In genomic region chr19:48874309-48875135, GRCh38 we compare ENCODE assay signal across 1 cellular context.
A peak's percentile ranks its signal among the peaks of the same experiment; 100 is the strongest.
TF ChIP-seq lines count a peak whose summit lies in the region.

No MANE protein-coding gene starts in this region.

TF ChIP-seq in K562, 482 proteins besides CTCF, POLR2A, EP300 and RAD21 (continued from another document and continues in another):
- TF ChIP-seq, protein P1, sequence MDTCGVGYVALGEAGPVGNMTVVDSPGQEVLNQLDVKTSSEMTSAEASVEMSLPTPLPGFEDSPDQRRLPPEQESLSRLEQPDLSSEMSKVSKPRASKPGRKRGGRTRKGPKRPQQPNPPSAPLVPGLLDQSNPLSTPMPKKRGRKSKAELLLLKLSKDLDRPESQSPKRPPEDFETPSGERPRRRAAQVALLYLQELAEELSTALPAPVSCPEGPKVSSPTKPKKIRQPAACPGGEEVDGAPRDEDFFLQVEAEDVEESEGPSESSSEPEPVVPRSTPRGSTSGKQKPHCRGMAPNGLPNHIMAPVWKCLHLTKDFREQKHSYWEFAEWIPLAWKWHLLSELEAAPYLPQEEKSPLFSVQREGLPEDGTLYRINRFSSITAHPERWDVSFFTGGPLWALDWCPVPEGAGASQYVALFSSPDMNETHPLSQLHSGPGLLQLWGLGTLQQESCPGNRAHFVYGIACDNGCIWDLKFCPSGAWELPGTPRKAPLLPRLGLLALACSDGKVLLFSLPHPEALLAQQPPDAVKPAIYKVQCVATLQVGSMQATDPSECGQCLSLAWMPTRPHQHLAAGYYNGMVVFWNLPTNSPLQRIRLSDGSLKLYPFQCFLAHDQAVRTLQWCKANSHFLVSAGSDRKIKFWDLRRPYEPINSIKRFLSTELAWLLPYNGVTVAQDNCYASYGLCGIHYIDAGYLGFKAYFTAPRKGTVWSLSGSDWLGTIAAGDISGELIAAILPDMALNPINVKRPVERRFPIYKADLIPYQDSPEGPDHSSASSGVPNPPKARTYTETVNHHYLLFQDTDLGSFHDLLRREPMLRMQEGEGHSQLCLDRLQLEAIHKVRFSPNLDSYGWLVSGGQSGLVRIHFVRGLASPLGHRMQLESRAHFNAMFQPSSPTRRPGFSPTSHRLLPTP (IDR thresholded peaks at IDR 0.05; ENCODE audit: borderline replicate concordance, extremely low read depth, insufficient read length) = no peak
- no peak for TF ChIP-seq HDAC1 (IDR thresholded peaks at IDR 0.05)
- TF ChIP-seq TEAD1 (CRISPR knock-in tag; IDR thresholded peaks at IDR 0.05) = 0 out of 4 replicates have a peak, but pooled peaks of 1 of the 2 experiments have one; percentile 24
- TF ChIP-seq ZNF830 (CRISPR knock-in tag; IDR thresholded peaks at IDR 0.05) = no peak
- no peak for TF ChIP-seq PCBP2 (IDR thresholded peaks at IDR 0.05; ENCODE audit: low read depth, low read length, poor library complexity, severe bottlenecking)
- no peak for TF ChIP-seq PRPF4 (IDR thresholded peaks at IDR 0.05; ENCODE audit: insufficient read depth, low read depth, low read length, poor library complexity, severe bottlenecking)
- no peak; the same call in 1 of the 2 replicates for TF ChIP-seq TCF3 (CRISPR knock-in tag; IDR thresholded peaks at IDR 0.05)
- TF ChIP-seq ILK (tag; IDR thresholded peaks at IDR 0.05; ENCODE audit: borderline replicate concordance, low read depth) = no peak
- no peak for TF ChIP-seq CHD2 (IDR thresholded peaks at IDR 0.05; ENCODE audit: low read depth, low read length)
- TF ChIP-seq, protein P2, sequence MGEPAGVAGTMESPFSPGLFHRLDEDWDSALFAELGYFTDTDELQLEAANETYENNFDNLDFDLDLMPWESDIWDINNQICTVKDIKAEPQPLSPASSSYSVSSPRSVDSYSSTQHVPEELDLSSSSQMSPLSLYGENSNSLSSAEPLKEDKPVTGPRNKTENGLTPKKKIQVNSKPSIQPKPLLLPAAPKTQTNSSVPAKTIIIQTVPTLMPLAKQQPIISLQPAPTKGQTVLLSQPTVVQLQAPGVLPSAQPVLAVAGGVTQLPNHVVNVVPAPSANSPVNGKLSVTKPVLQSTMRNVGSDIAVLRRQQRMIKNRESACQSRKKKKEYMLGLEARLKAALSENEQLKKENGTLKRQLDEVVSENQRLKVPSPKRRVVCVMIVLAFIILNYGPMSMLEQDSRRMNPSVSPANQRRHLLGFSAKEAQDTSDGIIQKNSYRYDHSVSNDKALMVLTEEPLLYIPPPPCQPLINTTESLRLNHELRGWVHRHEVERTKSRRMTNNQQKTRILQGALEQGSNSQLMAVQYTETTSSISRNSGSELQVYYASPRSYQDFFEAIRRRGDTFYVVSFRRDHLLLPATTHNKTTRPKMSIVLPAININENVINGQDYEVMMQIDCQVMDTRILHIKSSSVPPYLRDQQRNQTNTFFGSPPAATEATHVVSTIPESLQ (CRISPR knock-in tag; IDR thresholded peaks at IDR 0.05) = peak; percentile 51; the same call in 1 of the 2 replicates
- TF ChIP-seq ZNF324 (CRISPR knock-in tag; IDR thresholded peaks at IDR 0.05) = no peak
- no peak for TF ChIP-seq SREBF1 (IDR thresholded peaks at IDR 0.05; ENCODE audit: borderline replicate concordance, low read depth, low read length)
- TF ChIP-seq, protein P3, sequence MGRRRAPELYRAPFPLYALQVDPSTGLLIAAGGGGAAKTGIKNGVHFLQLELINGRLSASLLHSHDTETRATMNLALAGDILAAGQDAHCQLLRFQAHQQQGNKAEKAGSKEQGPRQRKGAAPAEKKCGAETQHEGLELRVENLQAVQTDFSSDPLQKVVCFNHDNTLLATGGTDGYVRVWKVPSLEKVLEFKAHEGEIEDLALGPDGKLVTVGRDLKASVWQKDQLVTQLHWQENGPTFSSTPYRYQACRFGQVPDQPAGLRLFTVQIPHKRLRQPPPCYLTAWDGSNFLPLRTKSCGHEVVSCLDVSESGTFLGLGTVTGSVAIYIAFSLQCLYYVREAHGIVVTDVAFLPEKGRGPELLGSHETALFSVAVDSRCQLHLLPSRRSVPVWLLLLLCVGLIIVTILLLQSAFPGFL (CRISPR knock-in tag; IDR thresholded peaks at IDR 0.05) = no peak
- no peak for TF ChIP-seq SP1 (CRISPR knock-in tag; IDR thresholded peaks at IDR 0.05)
- TF ChIP-seq FOXJ2 (tag; IDR thresholded peaks at IDR 0.05) = no peak
- no peak for TF ChIP-seq NR2C1 (IDR thresholded peaks at IDR 0.05)
- no peak for TF ChIP-seq NR2C1 (tag; IDR thresholded peaks at IDR 0.05)
- TF ChIP-seq XRCC3 (IDR thresholded peaks at IDR 0.05) = no peak
- peak; percentile 68 for TF ChIP-seq RBFOX2 (IDR thresholded peaks at IDR 0.05; ENCODE audit: low read depth, low read length)
- TF ChIP-seq RFX1 (IDR thresholded peaks at IDR 0.05) = no peak
- no peak for TF ChIP-seq E2F6 (IDR thresholded peaks at IDR 0.05; ENCODE audit: borderline replicate concordance in 1 of 2, extremely low read depth in 1 of 2, insufficient read depth in 1 of 2, insufficient read length in 1 of 2, low read depth in 1 of 2, low read length in 1 of 2, poor library complexity in 1 of 2, severe bottlenecking in 1 of 2)
- no peak for TF ChIP-seq MED1 (CRISPR knock-in tag; IDR thresholded peaks at IDR 0.05; ENCODE audit: borderline replicate concordance)
- no peak for TF ChIP-seq SMARCB1 (IDR thresholded peaks at IDR 0.05; ENCODE audit: insufficient read length, low read depth)
- no peak for TF ChIP-seq IFI16 (CRISPR knock-in tag; IDR thresholded peaks at IDR 0.05)
- no peak for TF ChIP-seq NFATC3 (IDR thresholded peaks at IDR 0.05)
- no peak for TF ChIP-seq MYC (IDR thresholded peaks at IDR 0.05; ENCODE audit: low read depth, low read length)
- no peak for TF ChIP-seq MYC (CRISPR knock-in tag; IDR thresholded peaks at IDR 0.05; ENCODE audit: borderline replicate concordance, low read depth)
- TF ChIP-seq RBM17 (IDR thresholded peaks at IDR 0.05; ENCODE audit: borderline replicate concordance, low read depth, low read length) = no peak
- no peak for TF ChIP-seq RBM39 (optimal IDR thresholded peaks at IDR 0.05; ENCODE audit: low read depth, low read length)
- TF ChIP-seq FOSL1 (tag; conservative IDR thresholded peaks at IDR 0.05) = no peak
- TF ChIP-seq ZSCAN29 (IDR thresholded peaks at IDR 0.05) = no peak
- TF ChIP-seq, protein P4, sequence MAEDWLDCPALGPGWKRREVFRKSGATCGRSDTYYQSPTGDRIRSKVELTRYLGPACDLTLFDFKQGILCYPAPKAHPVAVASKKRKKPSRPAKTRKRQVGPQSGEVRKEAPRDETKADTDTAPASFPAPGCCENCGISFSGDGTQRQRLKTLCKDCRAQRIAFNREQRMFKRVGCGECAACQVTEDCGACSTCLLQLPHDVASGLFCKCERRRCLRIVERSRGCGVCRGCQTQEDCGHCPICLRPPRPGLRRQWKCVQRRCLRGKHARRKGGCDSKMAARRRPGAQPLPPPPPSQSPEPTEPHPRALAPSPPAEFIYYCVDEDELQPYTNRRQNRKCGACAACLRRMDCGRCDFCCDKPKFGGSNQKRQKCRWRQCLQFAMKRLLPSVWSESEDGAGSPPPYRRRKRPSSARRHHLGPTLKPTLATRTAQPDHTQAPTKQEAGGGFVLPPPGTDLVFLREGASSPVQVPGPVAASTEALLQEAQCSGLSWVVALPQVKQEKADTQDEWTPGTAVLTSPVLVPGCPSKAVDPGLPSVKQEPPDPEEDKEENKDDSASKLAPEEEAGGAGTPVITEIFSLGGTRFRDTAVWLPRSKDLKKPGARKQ (CRISPR knock-in tag; IDR thresholded peaks at IDR 0.05) = no peak
- TF ChIP-seq ILF3 (IDR thresholded peaks at IDR 0.05; ENCODE audit: borderline replicate concordance) = no peak
- 0 out of 2 replicates have a peak, but pooled peaks have one; percentile 7 for TF ChIP-seq SMARCA4 (IDR thresholded peaks at IDR 0.05)
- TF ChIP-seq, protein P5, sequence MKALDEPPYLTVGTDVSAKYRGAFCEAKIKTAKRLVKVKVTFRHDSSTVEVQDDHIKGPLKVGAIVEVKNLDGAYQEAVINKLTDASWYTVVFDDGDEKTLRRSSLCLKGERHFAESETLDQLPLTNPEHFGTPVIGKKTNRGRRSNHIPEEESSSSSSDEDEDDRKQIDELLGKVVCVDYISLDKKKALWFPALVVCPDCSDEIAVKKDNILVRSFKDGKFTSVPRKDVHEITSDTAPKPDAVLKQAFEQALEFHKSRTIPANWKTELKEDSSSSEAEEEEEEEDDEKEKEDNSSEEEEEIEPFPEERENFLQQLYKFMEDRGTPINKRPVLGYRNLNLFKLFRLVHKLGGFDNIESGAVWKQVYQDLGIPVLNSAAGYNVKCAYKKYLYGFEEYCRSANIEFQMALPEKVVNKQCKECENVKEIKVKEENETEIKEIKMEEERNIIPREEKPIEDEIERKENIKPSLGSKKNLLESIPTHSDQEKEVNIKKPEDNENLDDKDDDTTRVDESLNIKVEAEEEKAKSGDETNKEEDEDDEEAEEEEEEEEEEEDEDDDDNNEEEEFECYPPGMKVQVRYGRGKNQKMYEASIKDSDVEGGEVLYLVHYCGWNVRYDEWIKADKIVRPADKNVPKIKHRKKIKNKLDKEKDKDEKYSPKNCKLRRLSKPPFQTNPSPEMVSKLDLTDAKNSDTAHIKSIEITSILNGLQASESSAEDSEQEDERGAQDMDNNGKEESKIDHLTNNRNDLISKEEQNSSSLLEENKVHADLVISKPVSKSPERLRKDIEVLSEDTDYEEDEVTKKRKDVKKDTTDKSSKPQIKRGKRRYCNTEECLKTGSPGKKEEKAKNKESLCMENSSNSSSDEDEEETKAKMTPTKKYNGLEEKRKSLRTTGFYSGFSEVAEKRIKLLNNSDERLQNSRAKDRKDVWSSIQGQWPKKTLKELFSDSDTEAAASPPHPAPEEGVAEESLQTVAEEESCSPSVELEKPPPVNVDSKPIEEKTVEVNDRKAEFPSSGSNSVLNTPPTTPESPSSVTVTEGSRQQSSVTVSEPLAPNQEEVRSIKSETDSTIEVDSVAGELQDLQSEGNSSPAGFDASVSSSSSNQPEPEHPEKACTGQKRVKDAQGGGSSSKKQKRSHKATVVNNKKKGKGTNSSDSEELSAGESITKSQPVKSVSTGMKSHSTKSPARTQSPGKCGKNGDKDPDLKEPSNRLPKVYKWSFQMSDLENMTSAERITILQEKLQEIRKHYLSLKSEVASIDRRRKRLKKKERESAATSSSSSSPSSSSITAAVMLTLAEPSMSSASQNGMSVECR (CRISPR knock-in tag; IDR thresholded peaks at IDR 0.05) = no peak; the same call in 1 of the 2 replicates
- peak; percentile 78 for TF ChIP-seq RBM22 (IDR thresholded peaks at IDR 0.05; ENCODE audit: low read depth, low read length, poor library complexity, severe bottlenecking)
- peak; percentile 71 for TF ChIP-seq CBFA2T3 (IDR thresholded peaks at IDR 0.05)
- TF ChIP-seq, protein P6, sequence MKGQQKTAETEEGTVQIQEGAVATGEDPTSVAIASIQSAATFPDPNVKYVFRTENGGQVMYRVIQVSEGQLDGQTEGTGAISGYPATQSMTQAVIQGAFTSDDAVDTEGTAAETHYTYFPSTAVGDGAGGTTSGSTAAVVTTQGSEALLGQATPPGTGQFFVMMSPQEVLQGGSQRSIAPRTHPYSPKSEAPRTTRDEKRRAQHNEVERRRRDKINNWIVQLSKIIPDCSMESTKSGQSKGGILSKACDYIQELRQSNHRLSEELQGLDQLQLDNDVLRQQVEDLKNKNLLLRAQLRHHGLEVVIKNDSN (CRISPR knock-in tag; IDR thresholded peaks at IDR 0.05) = no peak
- TF ChIP-seq ATF7 (IDR thresholded peaks at IDR 0.05) = no peak
- no peak for TF ChIP-seq NR0B1 (IDR thresholded peaks at IDR 0.05; ENCODE audit: partially characterized antibody)
- no peak for TF ChIP-seq STAT5B (CRISPR knock-in tag; IDR thresholded peaks at IDR 0.05)
- no peak for TF ChIP-seq HMG20A (CRISPR knock-in tag; conservative IDR thresholded peaks at IDR 0.05)
- TF ChIP-seq ELK3 (CRISPR knock-in tag; IDR thresholded peaks at IDR 0.05) = no peak
- no peak for TF ChIP-seq PHTF2 (CRISPR knock-in tag; IDR thresholded peaks at IDR 0.05)
- TF ChIP-seq, protein P7, sequence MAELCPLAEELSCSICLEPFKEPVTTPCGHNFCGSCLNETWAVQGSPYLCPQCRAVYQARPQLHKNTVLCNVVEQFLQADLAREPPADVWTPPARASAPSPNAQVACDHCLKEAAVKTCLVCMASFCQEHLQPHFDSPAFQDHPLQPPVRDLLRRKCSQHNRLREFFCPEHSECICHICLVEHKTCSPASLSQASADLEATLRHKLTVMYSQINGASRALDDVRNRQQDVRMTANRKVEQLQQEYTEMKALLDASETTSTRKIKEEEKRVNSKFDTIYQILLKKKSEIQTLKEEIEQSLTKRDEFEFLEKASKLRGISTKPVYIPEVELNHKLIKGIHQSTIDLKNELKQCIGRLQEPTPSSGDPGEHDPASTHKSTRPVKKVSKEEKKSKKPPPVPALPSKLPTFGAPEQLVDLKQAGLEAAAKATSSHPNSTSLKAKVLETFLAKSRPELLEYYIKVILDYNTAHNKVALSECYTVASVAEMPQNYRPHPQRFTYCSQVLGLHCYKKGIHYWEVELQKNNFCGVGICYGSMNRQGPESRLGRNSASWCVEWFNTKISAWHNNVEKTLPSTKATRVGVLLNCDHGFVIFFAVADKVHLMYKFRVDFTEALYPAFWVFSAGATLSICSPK (IDR thresholded peaks at IDR 0.05; ENCODE audit: borderline replicate concordance) = no peak
- peak; percentile 71; the same call in 1 of the 2 replicates for TF ChIP-seq SMARCA5 (IDR thresholded peaks at IDR 0.05)
- TF ChIP-seq RFX7 (CRISPR knock-in tag; IDR thresholded peaks at IDR 0.05) = no peak
- TF ChIP-seq HES1 (IDR thresholded peaks at IDR 0.05; ENCODE audit: low read depth) = no peak
- TF ChIP-seq SMC3 (conservative IDR thresholded peaks at IDR 0.05; ENCODE audit: insufficient read depth, low read depth, low read length) = no peak
- no peak for TF ChIP-seq MEF2A (IDR thresholded peaks at IDR 0.05; ENCODE audit: control insufficient read depth, low read depth, low read length)
